Comparison of ENCODE assay signal across 8 cellular contexts in genomic region chr11:61752117-61752924, GRCh38.
A peak's percentile ranks its signal among the peaks of the same experiment; 100 is the strongest.
DNase-seq lines count a peak whose midpoint lies in the region.

MYRF (plus strand) TSS chr11:61752636; CDS start chr11:61752745, 109 bp downstream.

- DNase-seq in EH (ENCODE audit: low read depth) (peak; percentile 57), HuH-7 (ENCODE audit: low spot score) (peak; percentile 95), caudate nucleus (lab: John Stamatoyannopoulos, UW) (peak in 41 of 61 donors; percentile 14 to 81 (median 43)), MV-4-11 (lab: John Stamatoyannopoulos, UW) (no peak), NCI-H128 (lab: John Stamatoyannopoulos, UW; ENCODE audit: unreplicated experiment) (no peak)
- DNase-seq in activated CD4-positive, CD25-positive, alpha-beta regulatory T cell (lab: John Stamatoyannopoulos, UW): peak in 3 of 4 experiments; percentile 15 to 37 (median 22)
- DNase-seq in stimulated activated CD4-positive, alpha-beta T cell treated with anti-CD3 and anti-CD28 coated beads, Interleukin-4, amount 100 ng/mL, for 1 hour: peak; percentile 67

- H3K27ac ChIP-seq in caudate nucleus (ENCODE audit: low read depth, low read length) (peak within 1 kb of the TSS; percentile 94), layer of hippocampus (ENCODE audit: low read depth, low read length) (peak within 1 kb of the TSS; percentile 98)

- no peaks in the 10 kb centered on the region for H3K27me3 ChIP-seq in layer of hippocampus (ENCODE audit: control insufficient read depth, insufficient read depth, low read length)

Comparison
In these comparisons a context has a peak if more than half of its experiments do, and no peak if none do; other contexts are left out.
1. DNase-seq: peak in EH (single experiment), HuH-7 (single experiment), activated CD4-positive, CD25-positive, alpha-beta regulatory T cell (3 of 4), caudate nucleus (41 of 61) and stimulated activated CD4-positive, alpha-beta T cell treated with anti-CD3 and anti-CD28 coated beads, Interleukin-4, amount 100 ng/mL, for 1 hour (single experiment); none in MV-4-11 (single experiment) and NCI-H128 (single experiment).